ENCODE assay signal across 9 cellular contexts in the genomic region with DNA sequence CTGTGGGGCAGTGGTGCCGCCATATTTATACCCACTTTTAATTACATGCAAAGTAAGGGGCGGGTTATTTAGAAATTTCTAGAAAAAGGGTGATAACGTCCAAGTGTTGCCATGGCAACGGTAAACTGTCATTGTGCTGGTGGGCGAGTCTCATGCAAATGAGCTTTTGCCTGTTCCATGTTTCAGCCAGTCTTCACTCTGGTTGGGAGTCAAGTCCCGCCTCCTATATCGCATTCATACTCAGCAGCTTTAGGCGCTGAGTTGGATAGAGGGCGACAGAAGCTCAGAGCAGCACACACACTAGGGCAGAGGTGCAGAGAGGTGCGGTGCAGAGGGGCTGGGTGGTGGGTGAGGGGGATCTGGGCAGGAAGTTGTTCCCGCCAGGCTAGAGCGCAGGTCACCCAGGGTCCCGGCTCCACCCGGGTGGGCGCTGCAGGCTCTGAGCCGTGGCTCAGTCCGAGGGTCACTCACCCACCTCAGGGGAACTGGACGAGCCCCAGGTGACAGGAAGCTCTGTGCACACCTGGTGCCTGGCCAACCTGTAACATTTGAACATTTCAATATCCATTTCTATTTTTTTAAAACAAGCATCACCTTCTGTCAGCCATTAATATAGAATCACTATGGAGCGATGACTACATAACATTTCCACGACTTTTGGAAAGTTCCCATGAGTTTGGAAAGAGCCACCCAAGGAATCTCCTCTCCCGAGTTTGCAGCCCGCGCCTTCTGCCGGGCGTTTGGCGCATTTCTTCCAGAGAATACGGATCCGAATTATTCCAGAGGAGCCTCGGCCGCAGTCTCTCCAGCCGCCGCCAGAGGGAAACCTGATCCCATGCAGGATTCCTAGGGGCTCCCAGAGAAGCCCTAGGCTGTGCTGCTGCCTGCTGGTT.
A peak's percentile ranks its signal among the peaks of the same experiment; 100 is the strongest.
DNase-seq lines count a peak whose midpoint lies in the region; ATAC-seq and TF ChIP-seq lines count a peak whose summit lies in the region.
"Had no signal": no experiment of that assay in that cellular context is flagged by ENCODE, and none has a peak within 500 bp of the region (broad histone marks: within the 10 kb centered on the region; RNA-seq: fewer than 3 reads in every experiment).

No MANE protein-coding gene starts in this region.

- ATAC-seq in GM18519 (IDR thresholded peaks at IDR 0.05; ENCODE audit: low FRiP score, unreplicated experiment), result no peak

- DNase-seq in NCI-H2081 (lab: John Stamatoyannopoulos, UW) (peak; percentile 16 to 50), NCI-H2081 treated with DMSO at 0.1 percent for 48 hours (lab: John Stamatoyannopoulos, UW) (no peak), NCI-H1105 (lab: John Stamatoyannopoulos, UW) (peak; percentile 82), WERI-Rb-1 (peak; percentile 86), cardiac muscle cell (ENCODE audit: low read depth in 1 of 2, low spot score in 1 of 2) (peak; percentile 66 to 90), pons (ENCODE audit: low spot score) (peak; percentile 69)
- no peak for DNase-seq in NK-92 treated with Interleukin-12 subunit alpha and Interleukin-12 subunit beta, amount 100 ng/mL, for 24 hours (lab: John Stamatoyannopoulos, UW)

- no peaks in the 10 kb centered on the region for H3K9me3 ChIP-seq in WERI-Rb-1 (ENCODE audit: severe bottlenecking)
- H3K9me3 ChIP-seq in cardiac muscle cell (ENCODE audit: low read depth), result no peaks in the 10 kb centered on the region

- H3K27ac ChIP-seq in WERI-Rb-1 (no peak overlapping the region), cardiac muscle cell (no peak overlapping the region)
- H3K27ac ChIP-seq: BLaER1 treated with 17β-estradiol and CSF1 and Interleukin-3, amounts not matched to agents 10 nM and 100 nM had no signal

- H3K4me1 ChIP-seq in cardiac muscle cell (ENCODE audit: low read depth), result no peaks in the 10 kb centered on the region

- H3K36me3 ChIP-seq in WERI-Rb-1 (no peaks in the 10 kb centered on the region), cardiac muscle cell (no peaks in the 10 kb centered on the region)
- H3K36me3 ChIP-seq: BLaER1 treated with 17β-estradiol and CSF1 and Interleukin-3, amounts not matched to agents 10 nM and 100 nM had no signal

- TF ChIP-seq CTCF in WERI-Rb-1 (IDR thresholded peaks at IDR 0.05; ENCODE audit: low read depth, low read length), result peak; percentile 77
- peak; percentile 86 for TF ChIP-seq CTCF in cardiac muscle cell (IDR thresholded peaks at IDR 0.05; ENCODE audit: low read depth, low read length)

- H3K4me3 ChIP-seq in WERI-Rb-1 (ENCODE audit: low read depth, low read length) (no peak overlapping the region), cardiac muscle cell (no peak overlapping the region)
- H3K4me3 ChIP-seq: BLaER1 treated with 17β-estradiol and CSF1 and Interleukin-3, amounts not matched to agents 10 nM and 100 nM had no signal

- peaks cover 72% of the 10 kb centered on the region for H3K27me3 ChIP-seq in WERI-Rb-1 (ENCODE audit: insufficient read depth, low read depth, severe bottlenecking)
- H3K27me3 ChIP-seq in cardiac muscle cell, result peaks cover 19% of the 10 kb centered on the region

Comparison
In these comparisons a context has a peak if more than half of its experiments do, and no peak if none do; other contexts are left out.
1. DNase-seq: peak in NCI-H2081 (2 of 2), NCI-H1105 (single experiment), WERI-Rb-1 (single experiment), cardiac muscle cell (2 of 2) and pons (single experiment); none in NCI-H2081 treated with DMSO at 0.1 percent for 48 hours (single experiment) and NK-92 treated with Interleukin-12 subunit alpha and Interleukin-12 subunit beta, amount 100 ng/mL, for 24 hours (single experiment).